Comparison of ENCODE assay signal across 14 cellular contexts in genomic region chr4:125266901-125267601, GRCh38. TPM values are rescaled to one million over a fixed set of nuclear protein-coding genes. Genes with fewer than 3 reads are reported as not detected.
A peak's percentile ranks its signal among the peaks of the same experiment; 100 is the strongest.
DNase-seq lines count a peak whose midpoint lies in the region; ATAC-seq and TF ChIP-seq lines count a peak whose summit lies in the region.
"Had no signal": no experiment of that assay in that cellular context is flagged by ENCODE, and none has a peak within 500 bp of the region (broad histone marks: within the 10 kb centered on the region; RNA-seq: fewer than 3 reads in every experiment).

No MANE protein-coding gene starts in this region.

- ATAC-seq in SK-N-SH treated with all-trans-retinoic acid at 6 μM for 48 hours: peak; percentile 53
- ATAC-seq in HG02642 (IDR thresholded peaks at IDR 0.05; ENCODE audit: poor library complexity, unreplicated experiment): no peak

- TF ChIP-seq CTCF in fibroblast of mammary gland (conservative IDR thresholded peaks at IDR 0.05; ENCODE audit: control insufficient read depth, insufficient read depth, low read depth, low read length): no peak

- in situ Hi-C loops in GM23248 (cut with MboI): loop anchor here (10.0 kb wide), 1 partner anchor 932 kb away; no protein-coding TSS in a partner anchor

- peaks cover 17% of the 10 kb centered on the region for H3K4me1 ChIP-seq in GM23248 (ENCODE audit: insufficient read depth)
- H3K4me1 ChIP-seq: spleen had no signal

- H3K4me3 ChIP-seq in GM23248 (peak overlapping the region; percentile 56), fibroblast of mammary gland (ENCODE audit: control insufficient read depth, low read depth, low read length) (no peak overlapping the region), skeletal muscle cell (ENCODE audit: low read depth, low read length) (no peak overlapping the region)
- H3K4me3 ChIP-seq: spleen, thoracic aorta had no signal

- peak overlapping the region; percentile 28 for H3K9ac ChIP-seq in GM23248

- peak overlapping the region; percentile 64 for H3K4me2 ChIP-seq in GM23248 (ENCODE audit: unreplicated experiment)

- no peaks in the 10 kb centered on the region for H3K36me3 ChIP-seq in GM23248 (ENCODE audit: low read depth)
- H3K36me3 ChIP-seq: spleen, thoracic aorta had no signal

- H3F3A ChIP-seq in GM23248 (ENCODE audit: insufficient read depth): peaks cover 15% of the 10 kb centered on the region; the same call in 1 of the 2 replicates

- 3% methylated on average over 7 of the region's 7 CpGs for WGBS in GM23248 (ENCODE audit: low coverage in 1 of 2, low lambda C conversion rate in 2 of 2, missing lambda C conversion rate in 2 of 2), 2 experiments

- H2AFZ ChIP-seq in GM23248: peak overlapping the region; percentile 40

- no peaks in the 10 kb centered on the region for H3K9me2 ChIP-seq in GM23248 (ENCODE audit: insufficient read depth)

- H3K9me3 ChIP-seq in GM23248 (ENCODE audit: low read depth): no peaks in the 10 kb centered on the region
- H3K9me3 ChIP-seq: spleen, thoracic aorta had no signal

- no peaks in the 10 kb centered on the region for H4K20me1 ChIP-seq in GM23248 (ENCODE audit: insufficient read depth)

- H3K27ac ChIP-seq in GM23248: peak overlapping the region; percentile 54
- H3K27ac ChIP-seq: spleen, thoracic aorta had no signal

- DNase-seq in GM23248 (peak; percentile 84), fibroblast of mammary gland (ENCODE audit: low read depth) (peak; percentile 87), skeletal muscle cell (ENCODE audit: low read depth) (peak; percentile 82), NCI-H82 (lab: John Stamatoyannopoulos, UW) (no peak), NCI-H2081 (lab: John Stamatoyannopoulos, UW) (no peak)
- DNase-seq: activated naive CD8-positive, alpha-beta T cell treated with anti-CD3 and anti-CD28 coated beads for 36 hours; hypothalamus; KG1; NCI-H774; spleen; SW 1271 had no signal

- H3K27me3 ChIP-seq in GM23248 (replicated peaks; ENCODE audit: insufficient read depth): no peaks in the 10 kb centered on the region
- H3K27me3 ChIP-seq: spleen had no signal

- no peaks in the 10 kb centered on the region for H3K79me2 ChIP-seq in GM23248 (ENCODE audit: insufficient read depth)

TF ChIP-seq in SK-N-SH treated with all-trans-retinoic acid at 6 μM for 48 hours, 23 proteins besides CTCF, POLR2A, EP300 and RAD21:
- TF ChIP-seq PATZ1 (CRISPR knock-in tag; IDR thresholded peaks at IDR 0.05; ENCODE audit: borderline replicate concordance) (no peak), CREB5 (CRISPR knock-in tag; IDR thresholded peaks at IDR 0.05; ENCODE audit: low read depth) (no peak), BACH2 (CRISPR knock-in tag; IDR thresholded peaks at IDR 0.05; ENCODE audit: borderline replicate concordance) (no peak), SNAI2 (CRISPR knock-in tag; IDR thresholded peaks at IDR 0.05) (no peak), ARNTL (CRISPR knock-in tag; IDR thresholded peaks at IDR 0.05; ENCODE audit: borderline replicate concordance, low read depth) (no peak), ZFP3 (CRISPR knock-in tag; IDR thresholded peaks at IDR 0.05) (no peak), ZFP30 (CRISPR knock-in tag; IDR thresholded peaks at IDR 0.05) (no peak), ZNF565 (CRISPR knock-in tag; conservative IDR thresholded peaks at IDR 0.05; ENCODE audit: low read depth) (no peak), OSR1 (CRISPR knock-in tag; IDR thresholded peaks at IDR 0.05) (no peak), ISL1 (CRISPR knock-in tag; IDR thresholded peaks at IDR 0.05) (no peak), ZC3H10 (CRISPR knock-in tag; IDR thresholded peaks at IDR 0.05) (no peak)

RNA-seq across cellular contexts. Expression of gene FAT4, which starts 47.7 kb away (rescaled TPM):
- total RNA-seq in GM23248 (2014; rRNA removed; shearing (Covaris generic)): 22.0 and 22.4 TPM in 2 replicates
- 2.1 and 2.4 TPM in 2 replicates for polyA plus RNA-seq in GM23248 (2016; fragmentation: Nextera tagmentation; extraction: Ambion mirVana)
- total RNA-seq: activated naive CD8-positive, alpha-beta T cell treated with anti-CD3 and anti-CD28 coated beads for 36 hours had no signal

Comparison
In these comparisons a context has a peak if more than half of its experiments do, and no peak if none do; other contexts are left out.
1. DNase-seq: peak in GM23248 (single experiment), fibroblast of mammary gland (single experiment) and skeletal muscle cell (single experiment); none in NCI-H82 (single experiment) and NCI-H2081 (0 of 2).